ENCODE assay signal across 27 cellular contexts in genomic region chr19:53657330-53657729, GRCh38. TPM values are rescaled to one million over a fixed set of nuclear protein-coding genes. Genes with fewer than 3 reads are reported as not detected.
DNase-seq lines count a peak whose midpoint lies in the region; ATAC-seq, FAIRE-seq and TF ChIP-seq lines count a peak whose summit lies in the region.
"Had no signal": no experiment of that assay in that cellular context is flagged by ENCODE, and none has a peak within 500 bp of the region (broad histone marks: within the 10 kb centered on the region; RNA-seq: fewer than 3 reads in every experiment).

No MANE protein-coding gene starts in this region.

- H3K79me2 ChIP-seq in HepG2 (ENCODE audit: insufficient read depth, low read length) (no peaks in the 10 kb centered on the region), mesendoderm (ENCODE audit: control insufficient read depth, insufficient read depth, low read length) (no peaks in the 10 kb centered on the region)

- no peaks in the 10 kb centered on the region for H3K36me3 ChIP-seq in HepG2 (replicated peaks in 1 of 2; ENCODE audit: control insufficient read depth in 1 of 2, insufficient read depth in 2 of 2, low read length in 2 of 2)
- H3K36me3 ChIP-seq in right lobe of liver: no peaks in the 10 kb centered on the region
- H3K36me3 ChIP-seq in endodermal cell (ENCODE audit: control insufficient read depth, insufficient read depth, low read length): no peaks in the 10 kb centered on the region
- H3K36me3 ChIP-seq in subcutaneous abdominal adipose tissue (ENCODE audit: control insufficient read depth in 5 of 5, insufficient read depth in 5 of 5, low read length in 5 of 5): no peaks in the 10 kb centered on the region
- H3K36me3 ChIP-seq in mesendoderm (ENCODE audit: control insufficient read depth, insufficient read depth, low read length): no peaks in the 10 kb centered on the region
- H3K36me3 ChIP-seq: BE2C had no signal

- H3K27me3 ChIP-seq in HepG2 (ENCODE audit: control insufficient read depth in 1 of 2, insufficient read depth in 2 of 2, low read length in 2 of 2) (no peaks in the 10 kb centered on the region), right lobe of liver (no peaks in the 10 kb centered on the region), endodermal cell (ENCODE audit: control insufficient read depth, insufficient read depth, low read length, poor library complexity, severe bottlenecking) (no peaks in the 10 kb centered on the region), subcutaneous abdominal adipose tissue (ENCODE audit: control insufficient read depth in 5 of 5, insufficient read depth in 4 of 5, low read length in 5 of 5) (peaks cover 0 to 4% (median 2%) of the 10 kb centered on the region in 5 donors), mesendoderm (ENCODE audit: insufficient read depth, low read length, poor library complexity) (no peaks in the 10 kb centered on the region)
- H3K27me3 ChIP-seq: BE2C; BLaER1 treated with 17β-estradiol and CSF1 and Interleukin-3, amounts not matched to agents 10 nM and 100 nM had no signal

- CTCF ChIA-PET in HepG2 (lab: Yijun Ruan, JAX; ENCODE audit: low intra/inter-chr PET ratio, low total read pairs): no interaction called here

- no peak overlapping the region for H4K5ac ChIP-seq in mesendoderm (ENCODE audit: low read length)

- H3K27ac Mint-ChIP-seq in endodermal cell: no peak overlapping the region
- H3K27ac Mint-ChIP-seq: CD14-positive monocyte; CD4-positive, alpha-beta T cell; CD8-positive, alpha-beta memory T cell had no signal

- no peaks in the 10 kb centered on the region for H3K27me3 Mint-ChIP-seq in endodermal cell (ENCODE audit: insufficient read depth)

- no peak for TF ChIP-seq RAD21 in HepG2 (CRISPR knock-in tag; IDR thresholded peaks at IDR 0.05)

- H4K20me1 ChIP-seq in HepG2 (ENCODE audit: insufficient read depth, low read length): no peaks in the 10 kb centered on the region
- H4K20me1 ChIP-seq: BLaER1 treated with 17β-estradiol and CSF1 and Interleukin-3, amounts not matched to agents 10 nM and 100 nM had no signal

- H3K4me1 ChIP-seq in HepG2 (ENCODE audit: insufficient read depth, low read length) (peaks cover 67% of the 10 kb centered on the region), right lobe of liver (no peaks in the 10 kb centered on the region), endodermal cell (ENCODE audit: control insufficient read depth, insufficient read depth, low read length) (no peaks in the 10 kb centered on the region), subcutaneous abdominal adipose tissue (ENCODE audit: control insufficient read depth in 5 of 5, insufficient read depth in 5 of 5, low read length in 5 of 5) (peaks cover 0 to 24% (median 4%) of the 10 kb centered on the region in 5 donors), mesendoderm (ENCODE audit: control insufficient read depth, low read depth, low read length) (no peaks in the 10 kb centered on the region)
- H3K4me1 ChIP-seq: A549; BE2C; BLaER1 treated with 17β-estradiol and CSF1 and Interleukin-3, amounts not matched to agents 10 nM and 100 nM had no signal

- no peak overlapping the region for H2AK5ac ChIP-seq in mesendoderm (ENCODE audit: low read length)

- 50% methylated on average over 2 of the region's 4 CpGs for WGBS in HepG2 (ENCODE audit: low lambda C conversion rate)
- WGBS in right lobe of liver (ENCODE audit: insufficient coverage, low coverage, low lambda C conversion rate, missing lambda C conversion rate): 14% methylated on average over 2 of the region's 4 CpGs
- 92 to 94% methylated on average over 4 of the region's 4 CpGs for WGBS in endodermal cell (ENCODE audit: insufficient coverage in 1 of 2, insufficient read length in 1 of 2), 2 experiments
- WGBS in mesendoderm (ENCODE audit: extremely low coverage, insufficient coverage, low lambda C conversion rate): no CpG with 5 or more reads among the region's 4 CpGs

- H3K4me2 ChIP-seq in HepG2 (ENCODE audit: low read depth, low read length): no peak overlapping the region
- no peak overlapping the region for H3K4me2 ChIP-seq in mesendoderm (ENCODE audit: low read length)
- H3K4me2 ChIP-seq: A549; BLaER1 treated with 17β-estradiol and CSF1 and Interleukin-3, amounts not matched to agents 10 nM and 100 nM had no signal

- BruUV-seq in HepG2 (replicated peaks; lab: Mats Ljungman, UMichigan): no TSS peak

- no peak overlapping the region for H3K23ac ChIP-seq in mesendoderm (ENCODE audit: low read length)

- peaks cover 49% of the 10 kb centered on the region for H3K9me3 Mint-ChIP-seq in endodermal cell

- peaks cover 8% of the 10 kb centered on the region for H3K36me3 Mint-ChIP-seq in endodermal cell (ENCODE audit: low read depth)
- H3K36me3 Mint-ChIP-seq: CD14-positive monocyte had no signal

- no peak for TF ChIP-seq CTCF in HepG2 (CRISPR knock-in tag; IDR thresholded peaks at IDR 0.05)
- TF ChIP-seq CTCF in right lobe of liver (IDR thresholded peaks at IDR 0.05): no peak
- no peak for TF ChIP-seq CTCF in endodermal cell (conservative IDR thresholded peaks at IDR 0.05)

- in situ Hi-C loops in HepG2 (cut with HindIII; ENCODE audit: extremely low pct_ligation_motif_present, low pct_unique_long_range_greater_than_20kb): loop anchor here (10.0 kb wide), 1 partner anchor 63 kb away; no protein-coding TSS in a partner anchor

- TF ChIP-seq POLR2A in HepG2 (IDR thresholded peaks at IDR 0.05; ENCODE audit: insufficient read depth in 1 of 2, low read depth in 2 of 2, low read length in 2 of 2) (no peak), right lobe of liver (IDR thresholded peaks at IDR 0.05) (no peak)

- DNase-seq in HepG2 (ENCODE audit: low spot score) (peak; percentile 74), right lobe of liver (no peak), endodermal cell (no peak), kidney glomerular epithelial cell (lab: John Stamatoyannopoulos, UW) (no peak), mesendoderm (no peak)
- DNase-seq in stimulated activated naive CD4-positive, alpha-beta T cell (lab: John Stamatoyannopoulos, UW): no peak
- DNase-seq: 8988T; ACHN; AML-193; BE2C; CD4-positive, alpha-beta T cell; CD8-positive, alpha-beta memory T cell; DMS 273 treated with DMSO at 0.1 percent for 48 hours; DMS79; EL; GDM1; GM23248; H9 had no signal

- intact Hi-C loops in HepG2 (cut with micrococcal nuclease; ENCODE audit: unreplicated experiment): loop anchor here (10.0 kb wide), 1 partner anchor 63 kb away; no protein-coding TSS in a partner anchor
- intact Hi-C loops in right lobe of liver (cut with DNase I): no loop called here

- H3K4me3 ChIP-seq in HepG2 (replicated peaks in 1 of 3; ENCODE audit: insufficient read depth in 1 of 3, low read depth in 2 of 3, low read length in 3 of 3): no peak overlapping the region
- H3K4me3 ChIP-seq in right lobe of liver: no peak overlapping the region
- H3K4me3 ChIP-seq in endodermal cell (ENCODE audit: low read length): peak overlapping the region; percentile 14
- H3K4me3 ChIP-seq in subcutaneous abdominal adipose tissue (ENCODE audit: low read depth in 1 of 5, low read length in 5 of 5): no peak overlapping the region
- H3K4me3 ChIP-seq in mesendoderm (ENCODE audit: low read length): no peak overlapping the region
- H3K4me3 ChIP-seq: A549; BLaER1 treated with 17β-estradiol and CSF1 and Interleukin-3, amounts not matched to agents 10 nM and 100 nM; GM12878; GM23248 had no signal

- no peak overlapping the region for H2BK15ac ChIP-seq in mesendoderm (replicated peaks; ENCODE audit: low read depth)

- H3K27ac ChIP-seq in HepG2 (ENCODE audit: extremely low read length, insufficient read depth, low read length) (peak overlapping the region; percentile 46), right lobe of liver (no peak overlapping the region), endodermal cell (ENCODE audit: low read depth, low read length) (no peak overlapping the region), subcutaneous abdominal adipose tissue (ENCODE audit: low read depth, low read length) (peak overlapping the region; percentile 30), mesendoderm (ENCODE audit: low read depth, low read length) (no peak overlapping the region)
- H3K27ac ChIP-seq: A549; BLaER1 treated with 17β-estradiol and CSF1 and Interleukin-3, amounts not matched to agents 10 nM and 100 nM; GM23248 had no signal

- no peak overlapping the region for H3K4me3 Mint-ChIP-seq in endodermal cell
- H3K4me3 Mint-ChIP-seq: CD14-positive monocyte; CD4-positive, alpha-beta T cell; CD8-positive, alpha-beta memory T cell; H9 had no signal

- no peak overlapping the region for H2BK120ac ChIP-seq in mesendoderm (ENCODE audit: low read depth, low read length)

- H3K9me3 ChIP-seq in HepG2 (ENCODE audit: low read length): peaks cover 22% of the 10 kb centered on the region
- no peaks in the 10 kb centered on the region for H3K9me3 ChIP-seq in right lobe of liver
- peaks cover 51% of the 10 kb centered on the region for H3K9me3 ChIP-seq in endodermal cell (ENCODE audit: control insufficient read depth, low read length)
- peaks cover 2 to 7% (median 3%) of the 10 kb centered on the region in 5 donors for H3K9me3 ChIP-seq in subcutaneous abdominal adipose tissue (ENCODE audit: control insufficient read depth in 5 of 5, low read length in 5 of 5)
- H3K9me3 ChIP-seq: BE2C had no signal

- no peak overlapping the region for H4K8ac ChIP-seq in mesendoderm (ENCODE audit: low read depth, low read length)

- FAIRE-seq in HepG2 (lab: Jason Lieb, UNC): no peak
- FAIRE-seq: A549, D721Med, GM12878, GM19239 had no signal

- H3K9ac ChIP-seq in HepG2 (ENCODE audit: insufficient read depth, low read depth, low read length) (no peak overlapping the region; the same call in 1 of the 2 replicates), endodermal cell (ENCODE audit: extremely low read depth, low read length, poor library complexity, severe bottlenecking) (no peak overlapping the region), subcutaneous abdominal adipose tissue (ENCODE audit: low read length in 5 of 5) (no peak overlapping the region), mesendoderm (ENCODE audit: low read length) (no peak overlapping the region)
- H3K9ac ChIP-seq: BLaER1 treated with 17β-estradiol and CSF1 and Interleukin-3, amounts not matched to agents 10 nM and 100 nM; GM23248 had no signal

- H3K4ac ChIP-seq in mesendoderm (ENCODE audit: low read depth, low read length): no peak overlapping the region

- no peak overlapping the region for H3K56ac ChIP-seq in mesendoderm (ENCODE audit: low read length)

- no peak overlapping the region for H3K18ac ChIP-seq in mesendoderm (ENCODE audit: low read length)

- ATAC-seq in HepG2: peak; percentile 92
- ATAC-seq in right lobe of liver: no peak
- ATAC-seq: A549, GM12878, HCT116 had no signal

- peaks cover 17% of the 10 kb centered on the region for H3K4me1 Mint-ChIP-seq in endodermal cell
- H3K4me1 Mint-ChIP-seq: CD14-positive monocyte; CD8-positive, alpha-beta memory T cell had no signal

- POLR2A ChIA-PET in HepG2 (lab: Yijun Ruan, JAX): no interaction called here

- no peak overlapping the region for H2AFZ ChIP-seq in HepG2 (ENCODE audit: low read length)
- H2AFZ ChIP-seq: GM23248 had no signal

- no peaks in the 10 kb centered on the region for H3K79me1 ChIP-seq in mesendoderm (ENCODE audit: low read length)

- no peak overlapping the region for H2BK5ac ChIP-seq in mesendoderm (ENCODE audit: low read length)

- TF ChIP-seq EP300 in HepG2 (IDR thresholded peaks at IDR 0.05; ENCODE audit: low read depth in 2 of 2, low read length in 2 of 2) (peak in 1 of 2 experiments; percentile 40; a peak in 1 of 4 replicates), HepG2 (CRISPR knock-in tag; IDR thresholded peaks at IDR 0.05; ENCODE audit: borderline replicate concordance) (no peak)

RNA-seq across cellular contexts. Expression of gene DPRX, which starts 25.5 kb away (rescaled TPM):
- total RNA-seq in HepG2 (2016; rRNA removed; fragmentation: Illumina TruSeq; extraction: Trizol): not detected in 2 replicates
- not detected in 2 replicates for total RNA-seq in HepG2 (2016; cell fraction: cytosol; rRNA removed; fragmentation: Illumina TruSeq; extraction: Trizol; ENCODE audit: low read depth)
- not detected in 2 replicates for total RNA-seq in HepG2 (2016; cell fraction: insoluble cytoplasmic fraction; rRNA removed; fragmentation: Illumina TruSeq; extraction: Trizol)
- not detected in 2 replicates for total RNA-seq in HepG2 (2016; cell fraction: membrane; rRNA removed; fragmentation: Illumina TruSeq; extraction: Trizol)
- not detected in 2 replicates for total RNA-seq in HepG2 (2016; cell fraction: nucleus; rRNA removed; fragmentation: Illumina TruSeq; extraction: Trizol)
- polyA plus RNA-seq in HepG2 (2011; rRNA removed): 0.24 TPM in 1 of 2 replicates, not detected in the other
- not detected in 2 replicates for polyA plus RNA-seq in HepG2 (2011; cell fraction: cytosol; rRNA removed)
- 0.34 TPM in 1 of 2 replicates, not detected in the other for polyA plus RNA-seq in HepG2 (2011; cell fraction: nucleus; rRNA removed)
- not detected in 2 replicates for polyA plus RNA-seq in HepG2 (2012)
- not detected in 2 replicates for polyA plus RNA-seq in HepG2 (2016; cell fraction: cytosol; fragmentation: Illumina TruSeq; extraction: Trizol; ENCODE audit: low read depth)
- not detected in 2 replicates for polyA plus RNA-seq in HepG2 (2016; cell fraction: insoluble cytoplasmic fraction; fragmentation: Illumina TruSeq; extraction: Trizol; ENCODE audit: low read depth)
- not detected in 2 replicates for polyA plus RNA-seq in HepG2 (2016; cell fraction: membrane; fragmentation: Illumina TruSeq; extraction: Trizol; ENCODE audit: low read depth)
- not detected in 2 replicates for polyA plus RNA-seq in HepG2 (2016; cell fraction: nucleus; fragmentation: Illumina TruSeq; extraction: Trizol; ENCODE audit: insufficient read depth, low read depth)
- not detected in 2 replicates for polyA minus RNA-seq in HepG2 (2011; rRNA and poly(A)+ RNA removed; ENCODE audit: low replicate concordance)
- polyA minus RNA-seq in HepG2 (2011; cell fraction: cytosol; rRNA and poly(A)+ RNA removed): not detected in 2 replicates
- not detected in 2 replicates for polyA minus RNA-seq in HepG2 (2011; cell fraction: nucleus; rRNA and poly(A)+ RNA removed)
- total RNA-seq in right lobe of liver: not detected
- not detected for total RNA-seq in endodermal cell
- not detected for polyA plus RNA-seq in endodermal cell (2013, experiment 1 of 2)
- polyA plus RNA-seq in endodermal cell (2013, experiment 2 of 2): not detected
- not detected for polyA plus RNA-seq in mesendoderm (2013, experiment 1 of 2)
- 0.13 TPM for polyA plus RNA-seq in mesendoderm (2013, experiment 2 of 2)
- total RNA-seq: CD4-positive, alpha-beta T cell; CD8-positive, alpha-beta memory T cell; GM12878; GM23248; H4; H9 had no signal
- polyA plus RNA-seq: A549; CD14-positive monocyte; CD8-positive, alpha-beta memory T cell; GM12878; GM23248 had no signal

Comparison
In these comparisons a context has a peak if more than half of its experiments do, and no peak if none do; other contexts are left out.
1. H3K27ac ChIP-seq: peak in HepG2 (single experiment) and subcutaneous abdominal adipose tissue (single experiment); none in right lobe of liver (0 of 3), endodermal cell (single experiment) and mesendoderm (single experiment).